Comparison of ENCODE assay signal across 14 cellular contexts in genomic region chr19:4278460-4278901, GRCh38. TPM values are rescaled to one million over a fixed set of nuclear protein-coding genes. Genes with fewer than 3 reads are reported as not detected.
A peak's percentile ranks its signal among the peaks of the same experiment; 100 is the strongest.
DNase-seq lines count a peak whose midpoint lies in the region; ATAC-seq, FAIRE-seq and TF ChIP-seq lines count a peak whose summit lies in the region.
"Had no signal": no experiment of that assay in that cellular context is flagged by ENCODE, and none has a peak within 500 bp of the region (broad histone marks: within the 10 kb centered on the region; RNA-seq: fewer than 3 reads in every experiment).

No MANE protein-coding gene starts in this region.

- H3K9ac ChIP-seq in iPS-15b (ENCODE audit: low read depth, low read length), result no peak overlapping the region

- intact Hi-C loops in activated naive CD4-positive, alpha-beta T cell treated with anti-CD3 and anti-CD28 coated beads for 36 hours (cut with micrococcal nuclease), result no loop called here
- intact Hi-C loops in thyroid gland (cut with DNase I), result no loop called here
- intact Hi-C loops in adrenal gland (cut with DNase I), result no loop called here
- intact Hi-C loops in pancreas (cut with DNase I), result no loop called here

- peak overlapping the region; percentile 6 for H3K4me3 Mint-ChIP-seq in activated naive CD4-positive, alpha-beta T cell treated with anti-CD3 and anti-CD28 coated beads for 36 hours
- no peak overlapping the region for H3K4me3 Mint-ChIP-seq in activated naive CD4-positive, alpha-beta T cell treated with anti-CD3 and anti-CD28 coated beads, Interleukin-2, amount 10 ng/mL, durations not matched to agents 7 days and 5 days

- peaks cover 21% of the 10 kb centered on the region for H3K27me3 ChIP-seq in iPS-15b (ENCODE audit: control insufficient read depth, insufficient read depth, low read length)
- peaks cover 16% of the 10 kb centered on the region for H3K27me3 ChIP-seq in thyroid gland
- peaks cover 25% of the 10 kb centered on the region for H3K27me3 ChIP-seq in adrenal gland
- no peaks in the 10 kb centered on the region for H3K27me3 ChIP-seq in pancreas

- WGBS in thyroid gland, 2 donors, result 4 to 6% methylated on average over 12 to 16 of the region's 16 CpGs
- 8 to 10% (median 8%) methylated on average over 8 to 16 of the region's 16 CpGs for WGBS in adrenal gland, 4 donors
- 7 to 9% methylated on average over 11 to 16 of the region's 16 CpGs for WGBS in pancreas, 2 donors

- H3K4me1 ChIP-seq in iPS-15b (ENCODE audit: control insufficient read depth, insufficient read depth, low read length) (no peaks in the 10 kb centered on the region), thyroid gland (peaks cover 0 to 9% of the 10 kb centered on the region in 2 donors), adrenal gland (replicated peaks in 1 of 2) (peaks cover 12 to 13% of the 10 kb centered on the region in 2 donors), pancreas (peaks cover 0 to 6% (median 3%) of the 10 kb centered on the region in 3 donors)
- H3K4me1 ChIP-seq: SJSA1 had no signal

- H3K4me1 Mint-ChIP-seq in activated naive CD4-positive, alpha-beta T cell treated with anti-CD3 and anti-CD28 coated beads for 36 hours (ENCODE audit: low read depth), result peaks cover 7% of the 10 kb centered on the region
- peaks cover 7% of the 10 kb centered on the region for H3K4me1 Mint-ChIP-seq in activated naive CD4-positive, alpha-beta T cell treated with anti-CD3 and anti-CD28 coated beads, Interleukin-2, amount 10 ng/mL, durations not matched to agents 7 days and 5 days

- FAIRE-seq in pancreas (lab: Jason Lieb, UNC), result no peak

- no peak for TF ChIP-seq CTCF in thyroid gland (IDR thresholded peaks at IDR 0.05)
- no peak for TF ChIP-seq CTCF in adrenal gland (IDR thresholded peaks at IDR 0.05)
- TF ChIP-seq CTCF in pancreas (IDR thresholded peaks at IDR 0.05), result no peak

- H3K27ac Mint-ChIP-seq in activated naive CD4-positive, alpha-beta T cell treated with anti-CD3 and anti-CD28 coated beads for 36 hours, result no peak overlapping the region
- no peak overlapping the region for H3K27ac Mint-ChIP-seq in activated naive CD4-positive, alpha-beta T cell treated with anti-CD3 and anti-CD28 coated beads, Interleukin-2, amount 10 ng/mL, durations not matched to agents 7 days and 5 days

- no peaks in the 10 kb centered on the region for H3K36me3 Mint-ChIP-seq in activated naive CD4-positive, alpha-beta T cell treated with anti-CD3 and anti-CD28 coated beads for 36 hours (ENCODE audit: low read depth)
- H3K36me3 Mint-ChIP-seq in activated naive CD4-positive, alpha-beta T cell treated with anti-CD3 and anti-CD28 coated beads, Interleukin-2, amount 10 ng/mL, durations not matched to agents 7 days and 5 days, result no peaks in the 10 kb centered on the region

- TF ChIP-seq POLR2A in thyroid gland (IDR thresholded peaks at IDR 0.05), result no peak
- TF ChIP-seq POLR2A in adrenal gland (IDR thresholded peaks at IDR 0.05), result no peak

- H3K36me3 ChIP-seq in iPS-15b (ENCODE audit: control insufficient read depth, insufficient read depth, low read length) (no peaks in the 10 kb centered on the region), thyroid gland (no peaks in the 10 kb centered on the region), adrenal gland (replicated peaks in 1 of 2) (no peaks in the 10 kb centered on the region), pancreas (no peaks in the 10 kb centered on the region)
- H3K36me3 ChIP-seq: SJSA1 had no signal

- CTCF ChIA-PET in activated naive CD4-positive, alpha-beta T cell treated with anti-CD3 and anti-CD28 coated beads for 36 hours (lab: Charles Lee), result no interaction called here
- CTCF ChIA-PET in activated naive CD4-positive, alpha-beta T cell treated with anti-CD3 and anti-CD28 coated beads, Interleukin-2, amount 10 ng/mL, durations not matched to agents 7 days and 5 days (lab: Charles Lee), result interaction anchor here (1.2 kb wide), 1 partner anchor 10 kb away, joined by 3 read pairs; no protein-coding TSS in a partner anchor

- H3K9me3 ChIP-seq in iPS-15b (ENCODE audit: control insufficient read depth, insufficient read depth, low read length) (no peaks in the 10 kb centered on the region), thyroid gland (no peaks in the 10 kb centered on the region), adrenal gland (replicated peaks in 1 of 3) (no peaks in the 10 kb centered on the region), pancreas (no peaks in the 10 kb centered on the region)
- H3K9me3 ChIP-seq: SJSA1 had no signal

- peak overlapping the region; percentile 68 for H3K4me3 ChIP-seq in iPS-15b (ENCODE audit: low read depth, low read length)
- H3K4me3 ChIP-seq in skeletal muscle cell (ENCODE audit: low read depth, low read length), result peak overlapping the region; percentile 13
- H3K4me3 ChIP-seq in thyroid gland (replicated peaks in 1 of 3), result no peak overlapping the region
- no peak overlapping the region for H3K4me3 ChIP-seq in adrenal gland
- H3K4me3 ChIP-seq in pancreas, result no peak overlapping the region
- H3K4me3 ChIP-seq: SJSA1 had no signal

- H3K27me3 Mint-ChIP-seq in activated naive CD4-positive, alpha-beta T cell treated with anti-CD3 and anti-CD28 coated beads for 36 hours (ENCODE audit: low read depth), result peaks cover 18% of the 10 kb centered on the region
- H3K27me3 Mint-ChIP-seq in activated naive CD4-positive, alpha-beta T cell treated with anti-CD3 and anti-CD28 coated beads, Interleukin-2, amount 10 ng/mL, durations not matched to agents 7 days and 5 days, result peaks cover 71% of the 10 kb centered on the region

- no peaks in the 10 kb centered on the region for H3K9me3 Mint-ChIP-seq in activated naive CD4-positive, alpha-beta T cell treated with anti-CD3 and anti-CD28 coated beads for 36 hours
- no peaks in the 10 kb centered on the region for H3K9me3 Mint-ChIP-seq in activated naive CD4-positive, alpha-beta T cell treated with anti-CD3 and anti-CD28 coated beads, Interleukin-2, amount 10 ng/mL, durations not matched to agents 7 days and 5 days

- no peak for ATAC-seq in pancreas
- ATAC-seq: left colon had no signal

- H3K27ac ChIP-seq in thyroid gland, result no peak overlapping the region
- H3K27ac ChIP-seq in adrenal gland, result no peak overlapping the region
- H3K27ac ChIP-seq in pancreas, result no peak overlapping the region
- H3K27ac ChIP-seq: SJSA1 had no signal

- no peak for DNase-seq in activated naive CD4-positive, alpha-beta T cell treated with anti-CD3 and anti-CD28 coated beads for 36 hours
- no peak for DNase-seq in activated naive CD4-positive, alpha-beta T cell treated with anti-CD3 and anti-CD28 coated beads, Interleukin-2, amount 10 ng/mL, durations not matched to agents 7 days and 5 days
- peak; percentile 81 for DNase-seq in NCI-H2171 treated with DMSO at 0.1 percent for 48 hours (lab: John Stamatoyannopoulos, UW)
- DNase-seq in skeletal muscle cell (ENCODE audit: low read depth), result peak; percentile 27
- no peak for DNase-seq in thyroid gland
- DNase-seq in adrenal gland, result no peak
- no peak for DNase-seq in pancreas
- DNase-seq: activated CD4-positive, CD25-positive, alpha-beta regulatory T cell treated with anti-CD3 and anti-CD28 coated beads, Interleukin-2, amount 50 U/mL, for 72 hours; AML-193; KBM-7; left colon had no signal

RNA-seq across cellular contexts. Expression of gene SHD, which starts 0.6 kb away (rescaled TPM):
- not detected for total RNA-seq in activated naive CD4-positive, alpha-beta T cell treated with anti-CD3 and anti-CD28 coated beads for 36 hours
- total RNA-seq in thyroid gland (not detected), adrenal gland (1 to 10 TPM in 1 of 8 donors, under 1 TPM in 1, not detected in 6; 0.67 to 1.8 TPM), pancreas (not detected)
- polyA plus RNA-seq in adrenal gland (under 1 TPM; 0.07 to 0.80 (median 0.24) TPM), pancreas (not detected)
- total RNA-seq: pulmonary artery endothelial cell, SJSA1 had no signal

RNA-seq across cellular contexts. Expression of gene TMIGD2, which starts 23.7 kb away (rescaled TPM):
- total RNA-seq in activated naive CD4-positive, alpha-beta T cell treated with anti-CD3 and anti-CD28 coated beads for 36 hours, result 10 to 100 TPM; 19.9 to 21.2 TPM
- total RNA-seq in thyroid gland (not detected), adrenal gland (under 1 TPM in 1 of 8 donors, not detected in 7; 0.25 TPM), pancreas (under 1 TPM in 2 of 6 donors, not detected in 4; 0.16 to 0.28 TPM)
- polyA plus RNA-seq in adrenal gland (under 1 TPM in 2 of 3 donors, not detected in 1; 0.17 to 0.24 TPM), pancreas (not detected)
- total RNA-seq: pulmonary artery endothelial cell, SJSA1 had no signal

RNA-seq across cellular contexts. Expression of gene FSD1, which starts 25.9 kb away (rescaled TPM):
- total RNA-seq in activated naive CD4-positive, alpha-beta T cell treated with anti-CD3 and anti-CD28 coated beads for 36 hours, result 10 to 100 TPM; 12.3 to 17.5 TPM
- total RNA-seq in thyroid gland, result not detected
- total RNA-seq in adrenal gland, result 1 to 10 TPM in 3 of 8 donors, under 1 TPM in 2, not detected in 3; 0.34 to 1.3 (median 1.1) TPM
- polyA plus RNA-seq in adrenal gland, result 1 to 10 TPM in 2 of 3 donors, under 1 TPM in 1; 0.46 to 7.2 (median 3.0) TPM
- under 1 TPM in 1 of 6 donors, not detected in 5; 0.50 TPM for total RNA-seq in pancreas
- under 1 TPM in 1 of 2 donors, not detected in 1; 0.21 TPM for polyA plus RNA-seq in pancreas

RNA-seq across cellular contexts. Expression of gene YJU2, which starts 31.6 kb away (rescaled TPM):
- 10 to 100 TPM; 28.5 to 29.8 TPM for total RNA-seq in activated naive CD4-positive, alpha-beta T cell treated with anti-CD3 and anti-CD28 coated beads for 36 hours
- 10 to 100 TPM; 25.9 to 34.1 (median 31.3) TPM for total RNA-seq in thyroid gland
- total RNA-seq in adrenal gland, result 10 to 100 TPM; 14.0 to 34.4 (median 24.3) TPM
- polyA plus RNA-seq in adrenal gland, result 10 to 100 TPM; 19.9 to 81.2 (median 45.3) TPM
- total RNA-seq in pancreas, result 10 to 100 TPM in 4 of 6 donors, 1 to 10 TPM in 2; 9.8 to 13.9 (median 11.2) TPM
- 10 to 100 TPM; 25.0 to 32.0 TPM for polyA plus RNA-seq in pancreas

RNA-seq across cellular contexts. Expression of gene EBI3, which starts 49.2 kb away (rescaled TPM):
- 10 to 100 TPM in 1 of 2 experiments, 1 to 10 TPM in 1; 7.8 to 11.8 TPM for total RNA-seq in activated naive CD4-positive, alpha-beta T cell treated with anti-CD3 and anti-CD28 coated beads for 36 hours
- total RNA-seq in thyroid gland (1 to 10 TPM in 3 of 4 donors, under 1 TPM in 1; 0.49 to 4.5 (median 2.0) TPM), adrenal gland (10 to 100 TPM in 3 of 8 donors, 1 to 10 TPM in 5; 1.2 to 18.0 (median 8.0) TPM), pancreas (1 to 10 TPM in 4 of 6 donors, not detected in 2; 1.1 to 2.2 (median 1.3) TPM)
- polyA plus RNA-seq in adrenal gland (1 to 10 TPM; 1.4 to 5.7 (median 4.7) TPM), pancreas (under 1 TPM; 0.52 to 0.87 TPM)
- total RNA-seq: SJSA1 had no signal

Comparison
In these comparisons a context has a peak if more than half of its experiments do, and no peak if none do; other contexts are left out.
1. DNase-seq: peak in NCI-H2171 treated with DMSO at 0.1 percent for 48 hours (single experiment) and skeletal muscle cell (single experiment); none in activated naive CD4-positive, alpha-beta T cell treated with anti-CD3 and anti-CD28 coated beads for 36 hours (single experiment), activated naive CD4-positive, alpha-beta T cell treated with anti-CD3 and anti-CD28 coated beads, Interleukin-2, amount 10 ng/mL, durations not matched to agents 7 days and 5 days (single experiment), thyroid gland (0 of 2), adrenal gland (0 of 7) and pancreas (0 of 6).
2. H3K4me3 ChIP-seq: peak in iPS-15b (single experiment) and skeletal muscle cell (single experiment); none in thyroid gland (0 of 3), adrenal gland (0 of 4) and pancreas (0 of 4).
3. RNA of gene TMIGD2, which starts 23.7 kb away (total RNA-seq): 19.9 to 21.2 TPM in activated naive CD4-positive, alpha-beta T cell treated with anti-CD3 and anti-CD28 coated beads for 36 hours; 0.16 to 0.28 TPM in pancreas, 0.25 TPM in adrenal gland and not detected in thyroid gland; every median in the first group is over 10 times any median in the second.
4. RNA of gene FSD1, which starts 25.9 kb away (total RNA-seq): 12.3 to 17.5 TPM in activated naive CD4-positive, alpha-beta T cell treated with anti-CD3 and anti-CD28 coated beads for 36 hours; 0.34 to 1.3 TPM in adrenal gland, not detected in thyroid gland and 0.50 TPM in pancreas; every median in the first group is over 4 times any median in the second.